In the genomic region with DNA sequence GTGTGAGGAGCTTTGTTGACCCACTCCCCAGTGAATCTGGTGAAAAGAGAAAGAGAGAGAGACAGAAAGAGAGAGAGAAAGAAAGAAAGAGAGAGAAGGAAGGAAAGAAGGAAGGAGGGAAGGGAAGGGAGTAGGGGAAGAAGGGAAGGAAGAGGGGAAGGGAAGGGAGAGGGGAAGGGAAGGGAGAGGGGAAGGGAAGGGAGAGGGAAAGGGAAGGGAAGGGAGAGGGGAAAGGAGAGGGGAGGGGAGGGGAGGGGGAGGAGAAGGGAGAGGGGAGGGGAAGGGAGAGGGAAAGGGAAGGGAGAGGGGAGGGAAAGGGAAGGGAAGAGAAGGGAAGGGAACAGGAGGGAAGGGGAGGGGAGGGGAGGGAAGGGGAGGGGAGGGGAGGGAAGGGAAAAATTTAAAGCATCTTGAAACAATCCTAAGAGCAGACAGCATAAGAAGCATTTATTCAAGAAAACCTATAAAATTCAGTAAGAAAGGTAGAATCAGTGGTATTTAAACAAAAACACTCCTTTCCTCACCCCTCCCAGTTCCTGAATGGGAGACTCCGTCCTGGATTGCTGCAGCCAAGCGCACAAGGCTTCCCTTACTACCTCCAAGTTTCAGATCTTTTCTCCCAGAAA, we compare ENCODE assay signal across 10 cellular contexts.
"Had no signal": no experiment of that assay in that cellular context is flagged by ENCODE, and none has a peak within 500 bp of the region (broad histone marks: within the 10 kb centered on the region; RNA-seq: fewer than 3 reads in every experiment).

No MANE protein-coding gene starts in this region.

- DNase-seq: GOT3, H7, HFFc6, IMR-90, Karpas-422, KBM-7 had no signal

- H3K9ac ChIP-seq: KMS-11 had no signal

- H3K9me3 ChIP-seq: HAP-1 had no signal

- H3K36me3 ChIP-seq: HAP-1 had no signal

- H3K27ac Mint-ChIP-seq: HFFc6 had no signal

- H3K4me2 ChIP-seq: KMS-11 had no signal

- H3K4me3 ChIP-seq: HAP-1 had no signal

- H3K4me1 ChIP-seq: HAP-1 had no signal

- H3K27ac ChIP-seq: HL-60, KMS-11 had no signal

- H3K4me3 Mint-ChIP-seq: HFFc6 had no signal

- ATAC-seq: HCT116 had no signal
